Comparison of ENCODE assay signal across 16 cellular contexts in genomic region chr4:182608525-182608924, GRCh38.
A peak's percentile ranks its signal among the peaks of the same experiment; 100 is the strongest.
DNase-seq lines count a peak whose midpoint lies in the region; ATAC-seq and TF ChIP-seq lines count a peak whose summit lies in the region.
"Had no signal": no experiment of that assay in that cellular context is flagged by ENCODE, and none has a peak within 500 bp of the region (broad histone marks: within the 10 kb centered on the region; RNA-seq: fewer than 3 reads in every experiment).

No MANE protein-coding gene starts in this region.

- H3K9me1 ChIP-seq in IMR-90 (ENCODE audit: insufficient read depth, low read length): no peaks in the 10 kb centered on the region

- CTCF ChIA-PET in IMR-90 (lab: Yijun Ruan, JAX): no interaction called here
- CTCF ChIA-PET in GM10248 (lab: Yijun Ruan, JAX): no interaction called here

- POLR2A ChIA-PET in IMR-90 (lab: Charles Lee; ENCODE audit: unreplicated experiment) (no interaction called here), GM10248 (lab: Yijun Ruan, JAX) (no interaction called here)

- H3K36me3 Mint-ChIP-seq in GM23338 (ENCODE audit: low read depth): no peaks in the 10 kb centered on the region; the same call in 2 of the 3 replicates
- H3K36me3 Mint-ChIP-seq in stimulated activated effector memory CD8-positive, alpha-beta T cell treated with anti-CD3 and anti-CD28 coated beads, Interleukin-12 subunit alpha, Interleukin-12 subunit beta, amount 100 ng/mL, for 72 hours: no peaks in the 10 kb centered on the region
- H3K36me3 Mint-ChIP-seq: CD4-positive, alpha-beta memory T cell had no signal

- no peak overlapping the region for H3K4me3 Mint-ChIP-seq in GM23338
- no peak overlapping the region for H3K4me3 Mint-ChIP-seq in stimulated activated effector memory CD8-positive, alpha-beta T cell treated with anti-CD3 and anti-CD28 coated beads, Interleukin-12 subunit alpha, Interleukin-12 subunit beta, amount 100 ng/mL, for 72 hours
- H3K4me3 Mint-ChIP-seq: CD4-positive, alpha-beta memory T cell; HFFc6 had no signal

- no peak overlapping the region for H3K18ac ChIP-seq in IMR-90 (ENCODE audit: low read depth, low read length)

- DNase-seq in GM23338 (ENCODE audit: low spot score) (no peak), IMR-90 (no peak), GM10248 (ENCODE audit: extremely low spot score) (no peak)
- DNase-seq in stimulated activated effector memory CD8-positive, alpha-beta T cell treated with anti-CD3 and anti-CD28 coated beads, Interleukin-12 subunit alpha, Interleukin-12 subunit beta, amount 100 ng/mL, for 72 hours (ENCODE audit: low spot score in 2 of 2): no peak
- no peak for DNase-seq in stimulated activated naive CD4-positive, alpha-beta T cell (lab: John Stamatoyannopoulos, UW)
- DNase-seq in activated CD4-positive, alpha-beta T cell treated with anti-CD3 and anti-CD28 coated beads, Interleukin-2, amount 50 U/mL, for 1 hour: no peak
- DNase-seq: C1 segment of cervical spinal cord; Calu3; CD4-positive, alpha-beta memory T cell; COR-L47; DMS53; DMS79 treated with DMSO at 0.1 percent for 48 hours; GF-D8; GOT3; HFFc6 had no signal

- H3K4me1 Mint-ChIP-seq in GM23338: peaks cover 2% of the 10 kb centered on the region; the same call in 1 of the 3 replicates
- H3K4me1 Mint-ChIP-seq in stimulated activated effector memory CD8-positive, alpha-beta T cell treated with anti-CD3 and anti-CD28 coated beads, Interleukin-12 subunit alpha, Interleukin-12 subunit beta, amount 100 ng/mL, for 72 hours: no peaks in the 10 kb centered on the region
- H3K4me1 Mint-ChIP-seq: CD4-positive, alpha-beta memory T cell had no signal

- H3K27ac ChIP-seq in GM23338 (ENCODE audit: low read depth) (no peak overlapping the region), IMR-90 (ENCODE audit: insufficient read depth, low read length) (no peak overlapping the region)

- H3K4me2 ChIP-seq in GM23338: no peak overlapping the region
- H3K4me2 ChIP-seq in IMR-90 (ENCODE audit: low read depth, low read length): no peak overlapping the region

- H2AK5ac ChIP-seq in IMR-90 (ENCODE audit: low read depth, low read length): no peak overlapping the region

- no peak overlapping the region for H2BK20ac ChIP-seq in IMR-90 (ENCODE audit: low read depth, low read length)

- no peak; the same call in 2 of the 3 replicates for ATAC-seq in GM23338
- ATAC-seq in IMR-90 (ENCODE audit: low read depth): no peak
- peak; percentile 26 for ATAC-seq in stimulated activated effector memory CD8-positive, alpha-beta T cell treated with anti-CD3 and anti-CD28 coated beads, Interleukin-12 subunit alpha, Interleukin-12 subunit beta, amount 100 ng/mL, for 72 hours

- peak overlapping the region; percentile 59; the same call in 1 of the 2 replicates for H3K27ac Mint-ChIP-seq in GM23338
- no peak overlapping the region for H3K27ac Mint-ChIP-seq in stimulated activated effector memory CD8-positive, alpha-beta T cell treated with anti-CD3 and anti-CD28 coated beads, Interleukin-12 subunit alpha, Interleukin-12 subunit beta, amount 100 ng/mL, for 72 hours
- H3K27ac Mint-ChIP-seq: CD4-positive, alpha-beta memory T cell; HFFc6 had no signal

- no peak for TF ChIP-seq RAD21 in IMR-90 (IDR thresholded peaks at IDR 0.05; ENCODE audit: low read length)

- H2AFZ ChIP-seq in GM23338 (no peak overlapping the region), IMR-90 (replicated peaks; ENCODE audit: low read length, poor library complexity) (no peak overlapping the region)

- TF ChIP-seq CTCF in GM23338 (conservative IDR thresholded peaks at IDR 0.05; ENCODE audit: low read depth in 2 of 2): no peak
- no peak for TF ChIP-seq CTCF in IMR-90 (conservative IDR thresholded peaks at IDR 0.05; ENCODE audit: low read depth, low read length)
- TF ChIP-seq CTCF in GM10248 (IDR thresholded peaks at IDR 0.05; ENCODE audit: control extremely low read depth, extremely low read depth, low read depth, missing control alignments): no peak

- H3K9ac ChIP-seq in IMR-90 (ENCODE audit: low read depth, low read length): no peak overlapping the region

- in situ Hi-C loops in IMR-90 (cut with MboI; ENCODE audit: low sequenced_read_pairs): no loop called here

- 0 out of 4 replicates have a peak, but pooled peaks cover 0 to 3% of the 10 kb centered on the region in 2 experiments for H3K79me1 ChIP-seq in IMR-90 (ENCODE audit: low read depth in 1 of 2, low read length in 2 of 2)

- 100% methylated on average over 12 of the region's 23 CpGs; no CpG with 5 or more reads in 1 of the 2 experiments for WGBS in IMR-90 (ENCODE audit: extremely low coverage in 2 of 2, insufficient read length in 1 of 2), 2 experiments

- no peak overlapping the region for H2BK120ac ChIP-seq in IMR-90 (ENCODE audit: low read depth, low read length)

- no peaks in the 10 kb centered on the region for H3F3A ChIP-seq in GM23338 (replicated peaks; ENCODE audit: low read depth)

- H3K27me3 ChIP-seq in GM23338 (ENCODE audit: insufficient read depth) (no peaks in the 10 kb centered on the region), IMR-90 (ENCODE audit: control insufficient read depth, insufficient read depth, low read length) (no peaks in the 10 kb centered on the region)

- no peaks in the 10 kb centered on the region for H3K9me2 ChIP-seq in GM23338 (ENCODE audit: insufficient read depth)

- dilution Hi-C loops in IMR-90 (cut with HindIII; ENCODE audit: low sequenced_read_pairs, unreplicated experiment): no loop called here

- H2AK9ac ChIP-seq in IMR-90 (replicated peaks; ENCODE audit: low read depth, low read length, poor library complexity): peak overlapping the region; percentile 30

- no peak overlapping the region for H3K4ac ChIP-seq in IMR-90 (ENCODE audit: low read depth, low read length)

- no peak overlapping the region for H3K56ac ChIP-seq in IMR-90 (ENCODE audit: extremely low read depth, insufficient read depth, low read length)

- no peak overlapping the region for H4K91ac ChIP-seq in IMR-90 (ENCODE audit: insufficient read depth, low read depth, low read length)

- intact Hi-C loops in IMR-90 (cut with micrococcal nuclease): no loop called here

- H3K4me1 ChIP-seq in GM23338 (ENCODE audit: insufficient read depth): no peaks in the 10 kb centered on the region
- peaks cover 2% of the 10 kb centered on the region; the same call in 1 of the 2 replicates for H3K4me1 ChIP-seq in IMR-90 (ENCODE audit: control insufficient read depth, insufficient read depth, low read length)

- no peak overlapping the region for H2BK15ac ChIP-seq in IMR-90 (ENCODE audit: low read depth, low read length)

- no peaks in the 10 kb centered on the region for H3K9me3 ChIP-seq in IMR-90 (ENCODE audit: control insufficient read depth, insufficient read depth, low read length)
- H3K9me3 ChIP-seq: HAP-1 had no signal

- H4K5ac ChIP-seq in IMR-90 (ENCODE audit: low read depth, low read length): no peak overlapping the region

- H3K9me3 Mint-ChIP-seq in GM23338: no peaks in the 10 kb centered on the region
- no peaks in the 10 kb centered on the region for H3K9me3 Mint-ChIP-seq in stimulated activated effector memory CD8-positive, alpha-beta T cell treated with anti-CD3 and anti-CD28 coated beads, Interleukin-12 subunit alpha, Interleukin-12 subunit beta, amount 100 ng/mL, for 72 hours
- H3K9me3 Mint-ChIP-seq: HFFc6 had no signal

- no peaks in the 10 kb centered on the region for H4K20me1 ChIP-seq in GM23338 (replicated peaks; ENCODE audit: insufficient read depth)
- H4K20me1 ChIP-seq in IMR-90 (ENCODE audit: insufficient read depth, low read length): no peaks in the 10 kb centered on the region

- H3K36me3 ChIP-seq in GM23338 (ENCODE audit: insufficient read depth) (no peaks in the 10 kb centered on the region), IMR-90 (ENCODE audit: control insufficient read depth, insufficient read depth, low read length) (no peaks in the 10 kb centered on the region)
- H3K36me3 ChIP-seq: HAP-1 had no signal

- H3K4me3 ChIP-seq in GM23338: no peak overlapping the region
- H3K4me3 ChIP-seq in IMR-90 (ENCODE audit: insufficient read depth, low read depth, low read length): no peak overlapping the region
- H3K4me3 ChIP-seq: HAP-1 had no signal

- BruUV-seq in IMR-90 (replicated peaks; lab: Mats Ljungman, UMichigan): no TSS peak

- H3K23ac ChIP-seq in IMR-90 (ENCODE audit: low read depth, low read length): no peak overlapping the region

- no peak for TF ChIP-seq POLR2A in IMR-90 (IDR thresholded peaks at IDR 0.05; ENCODE audit: low read depth, low read length)

- no peak overlapping the region for H3K14ac ChIP-seq in IMR-90 (replicated peaks; ENCODE audit: low read depth, low read length)

- H3K79me2 ChIP-seq in GM23338 (replicated peaks; ENCODE audit: insufficient read depth): no peaks in the 10 kb centered on the region

- no peak overlapping the region for H2BK5ac ChIP-seq in IMR-90 (ENCODE audit: low read depth, low read length, poor library complexity, severe bottlenecking)

- H3K27me3 Mint-ChIP-seq in GM23338 (ENCODE audit: insufficient read depth, low read depth, poor library complexity): no peaks in the 10 kb centered on the region

- H4K8ac ChIP-seq in IMR-90 (ENCODE audit: low read depth in 2 of 2, low read length in 2 of 2): no peak overlapping the region

TF ChIP-seq in GM23338, 12 proteins besides CTCF, POLR2A, EP300 and RAD21 (continues in another document):
- TF ChIP-seq ZNF114 (CRISPR knock-in tag; IDR thresholded peaks at IDR 0.05): no peak
- no peak for TF ChIP-seq STAT1 (IDR thresholded peaks at IDR 0.05; ENCODE audit: unreplicated experiment)
- no peak for TF ChIP-seq ZNF331 (CRISPR knock-in tag; IDR thresholded peaks at IDR 0.05; ENCODE audit: low read depth)
- TF ChIP-seq EZH2phosphoT487 (IDR thresholded peaks at IDR 0.05; ENCODE audit: unreplicated experiment): no peak
- no peak for TF ChIP-seq NANOG (IDR thresholded peaks at IDR 0.05; ENCODE audit: borderline replicate concordance)

TF ChIP-seq in IMR-90, 13 proteins besides CTCF, POLR2A, EP300 and RAD21:
- no peak for TF ChIP-seq FOS (IDR thresholded peaks at IDR 0.05; ENCODE audit: low read depth, low read length)
